ENCODE assay signal across 15 cellular contexts in genomic region chr3:138068046-138068445, GRCh38. TPM values are rescaled to one million over a fixed set of nuclear protein-coding genes. Genes with fewer than 3 reads are reported as not detected.
A peak's percentile ranks its signal among the peaks of the same experiment; 100 is the strongest.
DNase-seq lines count a peak whose midpoint lies in the region; ATAC-seq, FAIRE-seq and TF ChIP-seq lines count a peak whose summit lies in the region.
"Had no signal": no experiment of that assay in that cellular context is flagged by ENCODE, and none has a peak within 500 bp of the region (broad histone marks: within the 10 kb centered on the region; RNA-seq: fewer than 3 reads in every experiment).

No MANE protein-coding gene starts in this region.

- intact Hi-C loops in right cardiac atrium (cut with DNase I): loop anchor here in 3 of 4 donors (2.0 to 10.0 kb wide), 2 partner anchors 47 to 51 kb away; partner anchors contain the start of gene DZIP1L (in 1 of the 3)
- intact Hi-C loops in Right ventricle myocardium inferior (cut with DNase I): loop anchor here (1.0 kb wide), 1 partner anchor 50 kb away; no protein-coding TSS in a partner anchor
- intact Hi-C loops in HCT116 (cut with micrococcal nuclease): loop anchor here (1.0 to 5.0 kb wide), 5 partner anchors 51 to 527 kb away; partner anchors contain the start of genes CEP70, DBR1 and NME9
- intact Hi-C loops in HepG2 (cut with micrococcal nuclease; ENCODE audit: unreplicated experiment): loop anchor here (1.0 kb wide), 2 partner anchors 51 to 261 kb away; partner anchors contain the start of gene NME9

- BruUV-seq in HCT116 (replicated peaks; lab: Mats Ljungman, UMichigan) (no TSS peak), HepG2 (replicated peaks; lab: Mats Ljungman, UMichigan) (no TSS peak)

- H3K4ac ChIP-seq in H9 (ENCODE audit: low read depth, low read length): no peak overlapping the region

- H3K9me3 ChIP-seq in right cardiac atrium (ENCODE audit: control insufficient read depth, low read length) (no peaks in the 10 kb centered on the region), HCT116 (ENCODE audit: control insufficient read depth in 1 of 2, insufficient read depth in 1 of 2, low read depth in 1 of 2, low read length in 2 of 2) (no peaks in the 10 kb centered on the region), HepG2 (ENCODE audit: low read length) (no peaks in the 10 kb centered on the region), H9 (ENCODE audit: control insufficient read depth, low read depth, low read length) (no peaks in the 10 kb centered on the region)
- H3K9me3 ChIP-seq: BE2C had no signal

- no peak for TF ChIP-seq RAD21 in HCT116 (IDR thresholded peaks at IDR 0.05; ENCODE audit: low read depth)
- no peak for TF ChIP-seq RAD21 in HepG2 (CRISPR knock-in tag; IDR thresholded peaks at IDR 0.05)

- H3K27ac Mint-ChIP-seq in H9: no peak overlapping the region; a peak in 1 of 7 replicates
- H3K27ac Mint-ChIP-seq: CD4-positive, CD25-positive, alpha-beta regulatory T cell; CD8-positive, alpha-beta memory T cell; IgD-negative memory B cell had no signal

- TF ChIP-seq EP300 in HepG2 (IDR thresholded peaks at IDR 0.05; ENCODE audit: low read depth in 2 of 2, low read length in 2 of 2) (no peak), HepG2 (CRISPR knock-in tag; IDR thresholded peaks at IDR 0.05; ENCODE audit: borderline replicate concordance) (no peak)

- H3K36me3 ChIP-seq in HCT116 (ENCODE audit: control insufficient read depth in 1 of 2, insufficient read depth in 2 of 2, low read length in 2 of 2) (peaks cover 0 to 9% of the 10 kb centered on the region in 2 experiments; a peak in 2 of 4 replicates), HepG2 (replicated peaks in 1 of 2; ENCODE audit: control insufficient read depth in 1 of 2, insufficient read depth in 2 of 2, low read length in 2 of 2) (no peaks in the 10 kb centered on the region)
- H3K36me3 ChIP-seq: BE2C had no signal

- H3K23me2 ChIP-seq in H9 (ENCODE audit: insufficient read length, low read depth, low read length, poor library complexity, severe bottlenecking): no peaks in the 10 kb centered on the region

- H4K8ac ChIP-seq in H9 (replicated peaks; ENCODE audit: insufficient read length, low read depth, low read length): no peak overlapping the region

- no peak overlapping the region for H3K27ac ChIP-seq in right cardiac atrium (ENCODE audit: low read length)
- no peak overlapping the region for H3K27ac ChIP-seq in HCT116 (ENCODE audit: low read depth, low read length)
- no peak overlapping the region for H3K27ac ChIP-seq in HepG2 (ENCODE audit: extremely low read length, insufficient read depth, low read length)
- no peak overlapping the region for H3K27ac ChIP-seq in H9 (ENCODE audit: insufficient read length, low read depth, low read length)

- no peak overlapping the region for H2BK5ac ChIP-seq in H9 (ENCODE audit: insufficient read length, low read length)

- H2BK12ac ChIP-seq in H9 (ENCODE audit: insufficient read length, low read depth, low read length): no peak overlapping the region

- H3K4me1 ChIP-seq in right cardiac atrium (ENCODE audit: control insufficient read depth, insufficient read depth, low read length) (no peaks in the 10 kb centered on the region), HCT116 (ENCODE audit: control insufficient read depth in 1 of 2, insufficient read depth in 2 of 2, low read length in 2 of 2) (peaks cover 0 to 6% of the 10 kb centered on the region in 2 experiments; a peak in 2 of 4 replicates), HepG2 (ENCODE audit: insufficient read depth, low read length) (no peaks in the 10 kb centered on the region), H9 (ENCODE audit: insufficient read depth, low read length) (no peaks in the 10 kb centered on the region; the same call in 1 of the 2 replicates)
- H3K4me1 ChIP-seq: BE2C had no signal

- POLR2A ChIA-PET in HCT116 (lab: Charles Lee): no interaction called here
- POLR2A ChIA-PET in HepG2 (lab: Yijun Ruan, JAX): no interaction called here

- no peak overlapping the region for H3K23ac ChIP-seq in H9 (ENCODE audit: insufficient read length, low read depth, low read length)

- H3K18ac ChIP-seq in H9 (ENCODE audit: insufficient read length, low read depth, low read length): no peak overlapping the region

- WGBS in right cardiac atrium: 78% methylated on average over 8 of the region's 8 CpGs
- WGBS in HepG2 (ENCODE audit: low lambda C conversion rate): no CpG with 5 or more reads among the region's 8 CpGs
- WGBS in H9 (ENCODE audit: extremely low coverage, insufficient read length, low lambda C conversion rate): no CpG with 5 or more reads among the region's 8 CpGs

- CTCF ChIA-PET in HCT116 (lab: Charles Lee): interaction anchor here (0.6 kb wide), 1 partner anchor 51 kb away, joined by 3 read pairs; no protein-coding TSS in a partner anchor
- CTCF ChIA-PET in HepG2 (lab: Yijun Ruan, JAX; ENCODE audit: low intra/inter-chr PET ratio, low total read pairs): interaction anchor here (2.9 kb wide), 1 partner anchor 50 kb away, joined by 64 read pairs; no protein-coding TSS in a partner anchor

- TF ChIP-seq POLR2A in HCT116 (IDR thresholded peaks at IDR 0.05; ENCODE audit: borderline replicate concordance, extremely low read depth, insufficient read depth, insufficient read length) (no peak), HepG2 (IDR thresholded peaks at IDR 0.05; ENCODE audit: insufficient read depth in 1 of 2, low read depth in 2 of 2, low read length in 2 of 2) (no peak)

- no peak overlapping the region for H2BK15ac ChIP-seq in H9 (ENCODE audit: low read depth, low read length)

- H3K4me3 ChIP-seq in right cardiac atrium (ENCODE audit: low read length): no peak overlapping the region
- H3K4me3 ChIP-seq in HCT116 (replicated peaks in 1 of 2; ENCODE audit: low read depth in 1 of 2, low read length in 2 of 2): no peak overlapping the region
- H3K4me3 ChIP-seq in HepG2 (replicated peaks in 1 of 3; ENCODE audit: insufficient read depth in 1 of 3, low read depth in 2 of 3, low read length in 3 of 3): no peak overlapping the region
- H3K4me3 ChIP-seq: GM12878 had no signal

- no peaks in the 10 kb centered on the region for H3K27me3 Mint-ChIP-seq in H9 (ENCODE audit: low read depth)

- H3K9me3 Mint-ChIP-seq in H9: no peaks in the 10 kb centered on the region
- H3K9me3 Mint-ChIP-seq: CD4-positive, CD25-positive, alpha-beta regulatory T cell; CD8-positive, alpha-beta memory T cell; HFFc6 had no signal

- H3K4me1 Mint-ChIP-seq in H9: peaks cover 17 to 21% of the 10 kb centered on the region in 2 experiments
- H3K4me1 Mint-ChIP-seq: CD4-positive, CD25-positive, alpha-beta regulatory T cell; CD8-positive, alpha-beta memory T cell; IgD-negative memory B cell had no signal

- peak; percentile 11 to 30 for ATAC-seq in right cardiac atrium
- ATAC-seq in Right ventricle myocardium inferior: no peak
- peak; percentile 9; the same call in 1 of the 2 replicates for ATAC-seq in HCT116
- ATAC-seq in HepG2: peak; percentile 15; the same call in 2 of the 3 replicates
- no peak for ATAC-seq in HG03159 (IDR thresholded peaks at IDR 0.05; ENCODE audit: unreplicated experiment)
- no peak for ATAC-seq in GM21447 (IDR thresholded peaks at IDR 0.05; ENCODE audit: unreplicated experiment)

- no peaks in the 10 kb centered on the region for H3K79me2 ChIP-seq in HCT116 (ENCODE audit: insufficient read depth, low read length)
- H3K79me2 ChIP-seq in HepG2 (ENCODE audit: insufficient read depth, low read length): no peaks in the 10 kb centered on the region
- no peaks in the 10 kb centered on the region for H3K79me2 ChIP-seq in H9 (ENCODE audit: insufficient read depth, low read length)

- H2BK120ac ChIP-seq in H9 (ENCODE audit: low read depth, low read length, poor library complexity, severe bottlenecking): no peak overlapping the region

- TF ChIP-seq CTCF in HCT116 (IDR thresholded peaks at IDR 0.05 in 2 of 3, conservative IDR thresholded peaks at IDR 0.05 in 1 of 3; ENCODE audit: borderline replicate concordance in 1 of 3, insufficient read depth in 1 of 3, low read depth in 2 of 3, low read length in 2 of 3) (no peak), HepG2 (CRISPR knock-in tag; IDR thresholded peaks at IDR 0.05) (no peak), H9 (conservative IDR thresholded peaks at IDR 0.05) (no peak)

- H2AFZ ChIP-seq in HCT116 (ENCODE audit: low read depth, low read length, poor library complexity, severe bottlenecking) (no peak overlapping the region), HepG2 (ENCODE audit: low read length) (no peak overlapping the region), H9 (ENCODE audit: low read length) (no peak overlapping the region)

- H3T11ph ChIP-seq in H9 (ENCODE audit: low read length): no peak overlapping the region

- no peak overlapping the region for H4K5ac ChIP-seq in H9 (ENCODE audit: insufficient read length, low read depth, low read length)

- RAD21 ChIA-PET in HCT116 (lab: Charles Lee; ENCODE audit: low non-redundant PET in 1 of 2, low total read pairs in 2 of 2, uncharacterized antibody in 2 of 2, unreplicated experiment in 2 of 2): no interaction called here

- in situ Hi-C loops in HepG2 (cut with HindIII; ENCODE audit: extremely low pct_ligation_motif_present, low pct_unique_long_range_greater_than_20kb): loop anchor here (5.0 kb wide), 1 partner anchor 49 kb away; the partner anchor contains the start of gene DZIP1L

- H3K4me3 Mint-ChIP-seq in H9: no peak overlapping the region
- H3K4me3 Mint-ChIP-seq: CD4-positive, CD25-positive, alpha-beta regulatory T cell; CD8-positive, alpha-beta memory T cell; HFFc6; IgD-negative memory B cell had no signal

- H3K9me2 ChIP-seq in HCT116 (ENCODE audit: insufficient read depth): no peaks in the 10 kb centered on the region

- no peaks in the 10 kb centered on the region for H3K79me1 ChIP-seq in H9 (ENCODE audit: insufficient read depth, low read depth, low read length, poor library complexity, severe bottlenecking)

- H3K27me3 ChIP-seq in right cardiac atrium (ENCODE audit: control insufficient read depth, insufficient read depth) (no peaks in the 10 kb centered on the region), HCT116 (ENCODE audit: insufficient read depth, low read length) (no peaks in the 10 kb centered on the region), HepG2 (ENCODE audit: control insufficient read depth in 1 of 2, insufficient read depth in 2 of 2, low read length in 2 of 2) (no peaks in the 10 kb centered on the region), H9 (ENCODE audit: insufficient read depth, low read length) (no peaks in the 10 kb centered on the region)
- H3K27me3 ChIP-seq: BE2C had no signal

- H3K36me3 Mint-ChIP-seq in H9 (ENCODE audit: insufficient read depth in 1 of 3, low read depth in 3 of 3): peaks cover 14 to 38% (median 33%) of the 10 kb centered on the region in 3 experiments
- H3K36me3 Mint-ChIP-seq: CD4-positive, CD25-positive, alpha-beta regulatory T cell; CD8-positive, alpha-beta memory T cell; IgD-negative memory B cell had no signal

- H4K20me1 ChIP-seq in HCT116 (ENCODE audit: insufficient read depth): no peaks in the 10 kb centered on the region
- H4K20me1 ChIP-seq in HepG2 (ENCODE audit: insufficient read depth, low read length): no peaks in the 10 kb centered on the region
- H4K20me1 ChIP-seq in H9 (ENCODE audit: control insufficient read depth, insufficient read depth, insufficient read length): no peaks in the 10 kb centered on the region

- DNase-seq in right cardiac atrium: no peak
- no peak for DNase-seq in Right ventricle myocardium inferior (ENCODE audit: missing footprints)
- no peak for DNase-seq in HCT116 (ENCODE audit: low read depth, low spot score)
- no peak for DNase-seq in HepG2 (ENCODE audit: low spot score)
- DNase-seq in H9: no peak

- no peak overlapping the region for H3K14ac ChIP-seq in H9 (ENCODE audit: insufficient read depth, low read length)

- no peak overlapping the region for H4K91ac ChIP-seq in H9 (ENCODE audit: insufficient read length, low read depth, low read length)

- no peak overlapping the region for H3K9ac ChIP-seq in HCT116 (ENCODE audit: low read length)
- H3K9ac ChIP-seq in HepG2 (ENCODE audit: insufficient read depth, low read depth, low read length): no peak overlapping the region
- H3K9ac ChIP-seq in H9 (ENCODE audit: extremely low read depth, insufficient read length, low read length): no peak overlapping the region

- H2BK20ac ChIP-seq in H9 (ENCODE audit: low read depth, low read length, poor library complexity, severe bottlenecking): no peak overlapping the region

- no peak overlapping the region for H2AK5ac ChIP-seq in H9 (ENCODE audit: insufficient read length, low read length)

- H3K56ac ChIP-seq in H9 (ENCODE audit: insufficient read length, low read depth, low read length): no peak overlapping the region

- no peak for FAIRE-seq in HepG2 (lab: Jason Lieb, UNC)

- H3K4me2 ChIP-seq in HCT116 (ENCODE audit: low read length): no peak overlapping the region
- H3K4me2 ChIP-seq in HepG2 (ENCODE audit: low read depth, low read length): no peak overlapping the region
- no peak overlapping the region for H3K4me2 ChIP-seq in H9 (ENCODE audit: insufficient read depth, insufficient read length, low read length)

RNA-seq across cellular contexts. Expression of gene DZIP1L, which starts 47.4 kb away (rescaled TPM):
- 1 to 10 TPM; 3.7 to 6.2 (median 4.2) TPM for total RNA-seq in right cardiac atrium
- polyA plus RNA-seq in right cardiac atrium: 2.6 TPM
- total RNA-seq in Right ventricle myocardium inferior: 3.8 TPM
- 9.6 TPM for total RNA-seq in HCT116 (2021; ENCODE audit: unreplicated experiment)
- 3.4 and 4.8 TPM in 2 replicates for polyA plus RNA-seq in HCT116 (2012)
- total RNA-seq in HepG2 (2016; rRNA removed; fragmentation: Illumina TruSeq; extraction: Trizol): 1.1 and 1.2 TPM in 2 replicates
- total RNA-seq in HepG2 (2016; cell fraction: cytosol; rRNA removed; fragmentation: Illumina TruSeq; extraction: Trizol; ENCODE audit: low read depth): 0.26 and 0.30 TPM in 2 replicates
- 1.1 and 2.5 TPM in 2 replicates for total RNA-seq in HepG2 (2016; cell fraction: insoluble cytoplasmic fraction; rRNA removed; fragmentation: Illumina TruSeq; extraction: Trizol)
- 0.62 and 0.90 TPM in 2 replicates for total RNA-seq in HepG2 (2016; cell fraction: membrane; rRNA removed; fragmentation: Illumina TruSeq; extraction: Trizol)
- 3.9 and 7.0 TPM in 2 replicates for total RNA-seq in HepG2 (2016; cell fraction: nucleus; rRNA removed; fragmentation: Illumina TruSeq; extraction: Trizol)
- 0.39 and 0.90 TPM in 2 replicates for polyA plus RNA-seq in HepG2 (2011; rRNA removed)
- polyA plus RNA-seq in HepG2 (2011; cell fraction: cytosol; rRNA removed): 0.24 and 0.56 TPM in 2 replicates
- polyA plus RNA-seq in HepG2 (2011; cell fraction: nucleus; rRNA removed): 5.1 and 5.6 TPM in 2 replicates
- polyA plus RNA-seq in HepG2 (2012): 0.47 and 0.85 TPM in 2 replicates
- polyA plus RNA-seq in HepG2 (2016; cell fraction: cytosol; fragmentation: Illumina TruSeq; extraction: Trizol; ENCODE audit: low read depth): 0.08 and 0.09 TPM in 2 replicates
- polyA plus RNA-seq in HepG2 (2016; cell fraction: insoluble cytoplasmic fraction; fragmentation: Illumina TruSeq; extraction: Trizol; ENCODE audit: low read depth): 0.66 and 0.96 TPM in 2 replicates
- 0.25 and 0.31 TPM in 2 replicates for polyA plus RNA-seq in HepG2 (2016; cell fraction: membrane; fragmentation: Illumina TruSeq; extraction: Trizol; ENCODE audit: low read depth)
- polyA plus RNA-seq in HepG2 (2016; cell fraction: nucleus; fragmentation: Illumina TruSeq; extraction: Trizol; ENCODE audit: insufficient read depth, low read depth): 4.3 and 4.5 TPM in 2 replicates
- polyA minus RNA-seq in HepG2 (2011; rRNA and poly(A)+ RNA removed; ENCODE audit: low replicate concordance): 1.6 and 21.0 TPM in 2 replicates
- 0.88 and 1.2 TPM in 2 replicates for polyA minus RNA-seq in HepG2 (2011; cell fraction: cytosol; rRNA and poly(A)+ RNA removed)
- polyA minus RNA-seq in HepG2 (2011; cell fraction: nucleus; rRNA and poly(A)+ RNA removed): 8.6 and 8.9 TPM in 2 replicates
- total RNA-seq in H9 (2021): 9.2 and 10.4 TPM in 2 replicates
- total RNA-seq: CD4-positive, CD25-positive, alpha-beta regulatory T cell; GM12878 had no signal
- polyA plus RNA-seq: CD4-positive, CD25-positive, alpha-beta regulatory T cell; CD8-positive, alpha-beta memory T cell; GM12878; IgD-negative memory B cell had no signal

RNA-seq across cellular contexts. Expression of gene CLDN18, which starts 58.1 kb away (rescaled TPM):
- total RNA-seq in right cardiac atrium (1 to 10 TPM in 1 of 4 donors, under 1 TPM in 2, not detected in 1; 0.26 to 1.2 (median 0.37) TPM), Right ventricle myocardium inferior (not detected), HCT116 (2021; ENCODE audit: unreplicated experiment) (0.17 TPM), HepG2 (2016; rRNA removed; fragmentation: Illumina TruSeq; extraction: Trizol) (not detected in 2 replicates), H9 (2021) (not detected in 2 replicates)
- polyA plus RNA-seq in right cardiac atrium (0.84 TPM), HepG2 (2011; rRNA removed) (not detected in 2 replicates)
- 0.03 and 0.05 TPM in 2 replicates for polyA plus RNA-seq in HCT116 (2012)
- total RNA-seq in HepG2 (2016; cell fraction: cytosol; rRNA removed; fragmentation: Illumina TruSeq; extraction: Trizol; ENCODE audit: low read depth): not detected in 2 replicates
- not detected in 2 replicates for total RNA-seq in HepG2 (2016; cell fraction: insoluble cytoplasmic fraction; rRNA removed; fragmentation: Illumina TruSeq; extraction: Trizol)
- not detected in 2 replicates for total RNA-seq in HepG2 (2016; cell fraction: membrane; rRNA removed; fragmentation: Illumina TruSeq; extraction: Trizol)
- total RNA-seq in HepG2 (2016; cell fraction: nucleus; rRNA removed; fragmentation: Illumina TruSeq; extraction: Trizol): not detected in 2 replicates
- not detected in 2 replicates for polyA plus RNA-seq in HepG2 (2011; cell fraction: cytosol; rRNA removed)
- polyA plus RNA-seq in HepG2 (2011; cell fraction: nucleus; rRNA removed): not detected in 2 replicates
- polyA plus RNA-seq in HepG2 (2012): not detected in 2 replicates
- not detected in 2 replicates for polyA plus RNA-seq in HepG2 (2016; cell fraction: cytosol; fragmentation: Illumina TruSeq; extraction: Trizol; ENCODE audit: low read depth)
- polyA plus RNA-seq in HepG2 (2016; cell fraction: insoluble cytoplasmic fraction; fragmentation: Illumina TruSeq; extraction: Trizol; ENCODE audit: low read depth): not detected in 2 replicates
- not detected in 2 replicates for polyA plus RNA-seq in HepG2 (2016; cell fraction: membrane; fragmentation: Illumina TruSeq; extraction: Trizol; ENCODE audit: low read depth)
- polyA plus RNA-seq in HepG2 (2016; cell fraction: nucleus; fragmentation: Illumina TruSeq; extraction: Trizol; ENCODE audit: insufficient read depth, low read depth): not detected in 2 replicates
- polyA minus RNA-seq in HepG2 (2011; rRNA and poly(A)+ RNA removed; ENCODE audit: low replicate concordance): not detected in 2 replicates
- polyA minus RNA-seq in HepG2 (2011; cell fraction: cytosol; rRNA and poly(A)+ RNA removed): not detected in 2 replicates
- polyA minus RNA-seq in HepG2 (2011; cell fraction: nucleus; rRNA and poly(A)+ RNA removed): not detected in 2 replicates
- total RNA-seq: CD4-positive, CD25-positive, alpha-beta regulatory T cell; CD8-positive, alpha-beta memory T cell; G401; H1; HFFc6 had no signal
- polyA plus RNA-seq: CD4-positive, CD25-positive, alpha-beta regulatory T cell; CD8-positive, alpha-beta memory T cell; H1; IgD-negative memory B cell had no signal

Comparison
In these comparisons a context has a peak if more than half of its experiments do, and no peak if none do; other contexts are left out.
1. ATAC-seq: peak in right cardiac atrium (2 of 2), HCT116 (single experiment) and HepG2 (single experiment); none in Right ventricle myocardium inferior (single experiment), HG03159 (single experiment) and GM21447 (single experiment).